ENCODE assay signal across 13 cellular contexts in genomic region chr18:10139783-10140410, GRCh38.
DNase-seq lines count a peak whose midpoint lies in the region; ATAC-seq and TF ChIP-seq lines count a peak whose summit lies in the region.
"Had no signal": no experiment of that assay in that cellular context is flagged by ENCODE, and none has a peak within 500 bp of the region (broad histone marks: within the 10 kb centered on the region; RNA-seq: fewer than 3 reads in every experiment).

No MANE protein-coding gene starts in this region.

- TF ChIP-seq EP300 in tibial nerve (IDR thresholded peaks at IDR 0.05) = no peak

- H3K36me3 ChIP-seq in tibial nerve = no peaks in the 10 kb centered on the region

- no peaks in the 10 kb centered on the region for H3K9me3 Mint-ChIP-seq in activated CD4-positive, alpha-beta T cell treated with anti-CD3 and anti-CD28 coated beads, Interleukin-2, amount 10 ng/mL, durations not matched to agents 7 days and 5 days
- no peaks in the 10 kb centered on the region for H3K9me3 Mint-ChIP-seq in type B pancreatic cell
- H3K9me3 Mint-ChIP-seq: activated naive CD8-positive, alpha-beta T cell treated with anti-CD3 and anti-CD28 coated beads, Interleukin-2, amount 50 U/mL, for 24 hours had no signal

- no peak for TF ChIP-seq POLR2A in tibial nerve (IDR thresholded peaks at IDR 0.05)

- peaks cover 2% of the 10 kb centered on the region for H3K27me3 ChIP-seq in foreskin keratinocyte
- H3K27me3 ChIP-seq in tibial nerve = no peaks in the 10 kb centered on the region

- TF ChIP-seq CTCF in foreskin keratinocyte (conservative IDR thresholded peaks at IDR 0.05) (no peak), type B pancreatic cell (conservative IDR thresholded peaks at IDR 0.05) (no peak), tibial nerve (IDR thresholded peaks at IDR 0.05) (no peak)

- H3K4me1 Mint-ChIP-seq in activated CD4-positive, alpha-beta T cell treated with anti-CD3 and anti-CD28 coated beads, Interleukin-2, amount 10 ng/mL, durations not matched to agents 7 days and 5 days = peaks cover 12% of the 10 kb centered on the region
- H3K4me1 Mint-ChIP-seq in type B pancreatic cell (ENCODE audit: unreplicated experiment) = peaks cover 34% of the 10 kb centered on the region
- H3K4me1 Mint-ChIP-seq: activated naive CD8-positive, alpha-beta T cell treated with anti-CD3 and anti-CD28 coated beads, Interleukin-2, amount 50 U/mL, for 24 hours had no signal

- H3K27me3 Mint-ChIP-seq in activated CD4-positive, alpha-beta T cell treated with anti-CD3 and anti-CD28 coated beads, Interleukin-2, amount 10 ng/mL, durations not matched to agents 7 days and 5 days = peaks cover 2% of the 10 kb centered on the region
- no peaks in the 10 kb centered on the region for H3K27me3 Mint-ChIP-seq in type B pancreatic cell
- H3K27me3 Mint-ChIP-seq: activated naive CD8-positive, alpha-beta T cell treated with anti-CD3 and anti-CD28 coated beads, Interleukin-2, amount 50 U/mL, for 24 hours had no signal

- H3K9me3 ChIP-seq in tibial nerve = no peaks in the 10 kb centered on the region
- H3K9me3 ChIP-seq: psoas muscle had no signal

- peaks cover 14% of the 10 kb centered on the region for H3K4me1 ChIP-seq in foreskin keratinocyte
- H3K4me1 ChIP-seq in tibial nerve = peaks cover 0 to 34% (median 8%) of the 10 kb centered on the region in 4 donors

- DNase-seq in activated CD4-positive, alpha-beta T cell treated with anti-CD3 and anti-CD28 coated beads, Interleukin-2, amount 10 ng/mL, durations not matched to agents 7 days and 5 days = no peak
- DNase-seq in activated CD4-positive, alpha-beta T cell treated with anti-CD3 and anti-CD28 coated beads, Interleukin-2, amount 50 U/mL, for 4 hours = no peak
- DNase-seq in foreskin keratinocyte = peak in 1 of 2 donors; percentile 51
- no peak for DNase-seq in type B pancreatic cell (ENCODE audit: extremely low spot score, unreplicated experiment)
- DNase-seq in AML-193 (lab: John Stamatoyannopoulos, UW) = no peak
- DNase-seq in tibial nerve (ENCODE audit: low spot score in 2 of 2) = no peak
- DNase-seq: activated naive CD8-positive, alpha-beta T cell treated with anti-CD3 and anti-CD28 coated beads, Interleukin-2, amount 50 U/mL, for 24 hours; GDM1; left colon; NCI-H187; psoas muscle had no signal

- H3K4me3 Mint-ChIP-seq in activated CD4-positive, alpha-beta T cell treated with anti-CD3 and anti-CD28 coated beads, Interleukin-2, amount 10 ng/mL, durations not matched to agents 7 days and 5 days = no peak overlapping the region
- H3K4me3 Mint-ChIP-seq in type B pancreatic cell = peak overlapping the region; percentile 58
- H3K4me3 Mint-ChIP-seq: activated naive CD8-positive, alpha-beta T cell treated with anti-CD3 and anti-CD28 coated beads, Interleukin-2, amount 50 U/mL, for 24 hours had no signal

- POLR2A ChIA-PET in activated CD4-positive, alpha-beta T cell treated with anti-CD3 and anti-CD28 coated beads, Interleukin-2, amount 10 ng/mL, durations not matched to agents 7 days and 5 days (lab: Charles Lee) = no interaction called here

- H3K27ac ChIP-seq in foreskin keratinocyte (no peak overlapping the region), tibial nerve (peak overlapping the region in 1 of 4 donors; percentile 0)
- H3K27ac ChIP-seq: psoas muscle had no signal

- peak overlapping the region; percentile 43 for H3K27ac Mint-ChIP-seq in activated CD4-positive, alpha-beta T cell treated with anti-CD3 and anti-CD28 coated beads, Interleukin-2, amount 10 ng/mL, durations not matched to agents 7 days and 5 days
- peak overlapping the region; percentile 82 for H3K27ac Mint-ChIP-seq in type B pancreatic cell
- H3K27ac Mint-ChIP-seq: activated naive CD8-positive, alpha-beta T cell treated with anti-CD3 and anti-CD28 coated beads, Interleukin-2, amount 50 U/mL, for 24 hours had no signal

- no peaks in the 10 kb centered on the region for H3K36me3 Mint-ChIP-seq in activated CD4-positive, alpha-beta T cell treated with anti-CD3 and anti-CD28 coated beads, Interleukin-2, amount 10 ng/mL, durations not matched to agents 7 days and 5 days (ENCODE audit: low read depth)
- H3K36me3 Mint-ChIP-seq in type B pancreatic cell = peaks cover 4% of the 10 kb centered on the region

- CTCF ChIA-PET in activated CD4-positive, alpha-beta T cell treated with anti-CD3 and anti-CD28 coated beads, Interleukin-2, amount 10 ng/mL, durations not matched to agents 7 days and 5 days (lab: Charles Lee) = no interaction called here

- ATAC-seq in SK-N-SH treated with all-trans-retinoic acid at 6 μM for 48 hours = peak; percentile 60
- ATAC-seq in foreskin keratinocyte = peak; percentile 48
- no peak for ATAC-seq in GM18861 (IDR thresholded peaks at IDR 0.05; ENCODE audit: unreplicated experiment)
- ATAC-seq: activated naive CD8-positive, alpha-beta T cell treated with anti-CD3 and anti-CD28 coated beads, Interleukin-2, amount 50 U/mL, for 24 hours; left colon; psoas muscle had no signal

- WGBS in tibial nerve, 2 donors = 86 to 90% methylated on average over 6 to 7 of the region's 7 CpGs

- H3K4me3 ChIP-seq in tibial nerve = no peak overlapping the region
- H3K4me3 ChIP-seq: psoas muscle had no signal

TF ChIP-seq in SK-N-SH treated with all-trans-retinoic acid at 6 μM for 48 hours, 23 proteins besides CTCF, POLR2A, EP300 and RAD21 (continues in another document):
- TF ChIP-seq PPARA (CRISPR knock-in tag; IDR thresholded peaks at IDR 0.05; ENCODE audit: borderline replicate concordance) (no peak), GLIS3 (CRISPR knock-in tag; IDR thresholded peaks at IDR 0.05) (no peak), ZFP3 (CRISPR knock-in tag; IDR thresholded peaks at IDR 0.05) (no peak), CREB5 (CRISPR knock-in tag; IDR thresholded peaks at IDR 0.05; ENCODE audit: low read depth) (no peak), SNAI2 (CRISPR knock-in tag; IDR thresholded peaks at IDR 0.05) (no peak), CSDC2 (CRISPR knock-in tag; IDR thresholded peaks at IDR 0.05) (no peak), BACH2 (CRISPR knock-in tag; IDR thresholded peaks at IDR 0.05; ENCODE audit: borderline replicate concordance) (no peak), RARB (CRISPR knock-in tag; IDR thresholded peaks at IDR 0.05) (no peak), ARNTL (CRISPR knock-in tag; IDR thresholded peaks at IDR 0.05; ENCODE audit: borderline replicate concordance, low read depth) (no peak), ISL1 (CRISPR knock-in tag; IDR thresholded peaks at IDR 0.05) (no peak), ZFP30 (CRISPR knock-in tag; IDR thresholded peaks at IDR 0.05) (no peak), POU6F1 (CRISPR knock-in tag; IDR thresholded peaks at IDR 0.05; ENCODE audit: borderline replicate concordance, low read depth) (no peak), ZC3H10 (CRISPR knock-in tag; IDR thresholded peaks at IDR 0.05) (no peak)
- TF ChIP-seq, protein P1, sequence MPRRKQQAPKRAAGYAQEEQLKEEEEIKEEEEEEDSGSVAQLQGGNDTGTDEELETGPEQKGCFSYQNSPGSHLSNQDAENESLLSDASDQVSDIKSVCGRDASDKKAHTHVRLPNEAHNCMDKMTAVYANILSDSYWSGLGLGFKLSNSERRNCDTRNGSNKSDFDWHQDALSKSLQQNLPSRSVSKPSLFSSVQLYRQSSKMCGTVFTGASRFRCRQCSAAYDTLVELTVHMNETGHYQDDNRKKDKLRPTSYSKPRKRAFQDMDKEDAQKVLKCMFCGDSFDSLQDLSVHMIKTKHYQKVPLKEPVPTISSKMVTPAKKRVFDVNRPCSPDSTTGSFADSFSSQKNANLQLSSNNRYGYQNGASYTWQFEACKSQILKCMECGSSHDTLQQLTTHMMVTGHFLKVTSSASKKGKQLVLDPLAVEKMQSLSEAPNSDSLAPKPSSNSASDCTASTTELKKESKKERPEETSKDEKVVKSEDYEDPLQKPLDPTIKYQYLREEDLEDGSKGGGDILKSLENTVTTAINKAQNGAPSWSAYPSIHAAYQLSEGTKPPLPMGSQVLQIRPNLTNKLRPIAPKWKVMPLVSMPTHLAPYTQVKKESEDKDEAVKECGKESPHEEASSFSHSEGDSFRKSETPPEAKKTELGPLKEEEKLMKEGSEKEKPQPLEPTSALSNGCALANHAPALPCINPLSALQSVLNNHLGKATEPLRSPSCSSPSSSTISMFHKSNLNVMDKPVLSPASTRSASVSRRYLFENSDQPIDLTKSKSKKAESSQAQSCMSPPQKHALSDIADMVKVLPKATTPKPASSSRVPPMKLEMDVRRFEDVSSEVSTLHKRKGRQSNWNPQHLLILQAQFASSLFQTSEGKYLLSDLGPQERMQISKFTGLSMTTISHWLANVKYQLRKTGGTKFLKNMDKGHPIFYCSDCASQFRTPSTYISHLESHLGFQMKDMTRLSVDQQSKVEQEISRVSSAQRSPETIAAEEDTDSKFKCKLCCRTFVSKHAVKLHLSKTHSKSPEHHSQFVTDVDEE (CRISPR knock-in tag; IDR thresholded peaks at IDR 0.05) = no peak
